ENCODE assay signal across 8 cellular contexts in the genomic region with DNA sequence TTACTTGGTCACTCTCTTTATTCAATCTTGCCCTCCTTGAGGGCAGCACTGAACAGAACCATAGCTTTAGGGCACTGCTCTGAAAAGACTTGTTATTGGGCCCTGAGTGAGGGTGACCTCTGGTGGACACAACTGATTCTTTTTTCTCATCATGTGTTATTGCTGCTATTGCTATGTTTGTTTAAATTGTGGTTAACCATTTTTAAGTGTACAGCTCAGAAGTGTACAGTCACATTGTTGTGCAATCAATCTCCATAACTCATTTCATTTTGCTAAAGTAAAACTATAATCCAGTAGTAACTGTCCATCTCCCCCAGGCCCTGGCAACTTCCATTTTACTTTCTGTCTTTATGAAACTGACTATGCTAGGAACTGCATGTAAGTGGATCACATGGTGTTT.
A peak's percentile ranks its signal among the peaks of the same experiment; 100 is the strongest.
DNase-seq lines count a peak whose midpoint lies in the region; ATAC-seq, FAIRE-seq and TF ChIP-seq lines count a peak whose summit lies in the region.

No MANE protein-coding gene starts in this region.

- H3K27ac ChIP-seq in gastroesophageal sphincter = no peak overlapping the region

- peaks cover 1% of the 10 kb centered on the region for H3K27me3 Mint-ChIP-seq in activated naive CD8-positive, alpha-beta T cell treated with anti-CD3 and anti-CD28 coated beads, Interleukin-2, amount 10 ng/mL, durations not matched to agents 7 days and 5 days
- H3K27me3 Mint-ChIP-seq in activated naive CD8-positive, alpha-beta T cell treated with anti-CD3 and anti-CD28 coated beads for 36 hours = peaks cover 9% of the 10 kb centered on the region
- H3K27me3 Mint-ChIP-seq in activated CD4-positive, alpha-beta memory T cell treated with anti-CD3 and anti-CD28 coated beads for 36 hours = no peaks in the 10 kb centered on the region

- no peak overlapping the region for H3K27ac Mint-ChIP-seq in activated naive CD8-positive, alpha-beta T cell treated with anti-CD3 and anti-CD28 coated beads, Interleukin-2, amount 10 ng/mL, durations not matched to agents 7 days and 5 days
- no peak overlapping the region for H3K27ac Mint-ChIP-seq in activated naive CD8-positive, alpha-beta T cell treated with anti-CD3 and anti-CD28 coated beads for 36 hours
- H3K27ac Mint-ChIP-seq in activated CD4-positive, alpha-beta memory T cell treated with anti-CD3 and anti-CD28 coated beads for 36 hours = no peak overlapping the region

- peak; percentile 39 for ATAC-seq in activated naive CD8-positive, alpha-beta T cell treated with anti-CD3 and anti-CD28 coated beads, Interleukin-2, amount 10 ng/mL, durations not matched to agents 7 days and 5 days (ENCODE audit: low read depth)
- ATAC-seq in GM21786 (IDR thresholded peaks at IDR 0.05; ENCODE audit: unreplicated experiment) (peak; percentile 69), gastroesophageal sphincter (peak; percentile 34)

- H3K4me1 ChIP-seq in gastroesophageal sphincter = peaks cover 0 to 7% (median 0%) of the 10 kb centered on the region in 3 donors

- H3K9me3 ChIP-seq in gastroesophageal sphincter = no peaks in the 10 kb centered on the region

- peak; percentile 54 to 74 (median 66) for TF ChIP-seq CTCF in gastroesophageal sphincter (IDR thresholded peaks at IDR 0.05)

- POLR2A ChIA-PET in activated naive CD8-positive, alpha-beta T cell treated with anti-CD3 and anti-CD28 coated beads, Interleukin-2, amount 10 ng/mL, durations not matched to agents 7 days and 5 days (lab: Charles Lee) = no interaction called here
- POLR2A ChIA-PET in activated CD4-positive, alpha-beta memory T cell treated with anti-CD3 and anti-CD28 coated beads for 36 hours (lab: Charles Lee) = no interaction called here

- no peak overlapping the region for H3K4me3 ChIP-seq in gastroesophageal sphincter

- H3K9me3 Mint-ChIP-seq in activated naive CD8-positive, alpha-beta T cell treated with anti-CD3 and anti-CD28 coated beads, Interleukin-2, amount 10 ng/mL, durations not matched to agents 7 days and 5 days = peaks cover 2% of the 10 kb centered on the region
- no peaks in the 10 kb centered on the region for H3K9me3 Mint-ChIP-seq in activated naive CD8-positive, alpha-beta T cell treated with anti-CD3 and anti-CD28 coated beads for 36 hours
- H3K9me3 Mint-ChIP-seq in activated CD4-positive, alpha-beta memory T cell treated with anti-CD3 and anti-CD28 coated beads for 36 hours = no peaks in the 10 kb centered on the region

- no peaks in the 10 kb centered on the region for H3K27me3 ChIP-seq in gastroesophageal sphincter

- no peak for TF ChIP-seq POLR2A in gastroesophageal sphincter (IDR thresholded peaks at IDR 0.05)

- H3K36me3 ChIP-seq in gastroesophageal sphincter = no peaks in the 10 kb centered on the region

- no peak overlapping the region for H3K4me3 Mint-ChIP-seq in activated naive CD8-positive, alpha-beta T cell treated with anti-CD3 and anti-CD28 coated beads, Interleukin-2, amount 10 ng/mL, durations not matched to agents 7 days and 5 days
- H3K4me3 Mint-ChIP-seq in activated naive CD8-positive, alpha-beta T cell treated with anti-CD3 and anti-CD28 coated beads for 36 hours = no peak overlapping the region
- no peak overlapping the region for H3K4me3 Mint-ChIP-seq in activated CD4-positive, alpha-beta memory T cell treated with anti-CD3 and anti-CD28 coated beads for 36 hours

- no peak for TF ChIP-seq EP300 in gastroesophageal sphincter (IDR thresholded peaks at IDR 0.05)

- intact Hi-C loops in activated CD4-positive, alpha-beta memory T cell treated with anti-CD3 and anti-CD28 coated beads for 36 hours (cut with micrococcal nuclease) = loop anchor here (1.0 kb wide), 1 partner anchor 303 kb away; no protein-coding TSS in a partner anchor

- CTCF ChIA-PET in activated CD4-positive, alpha-beta memory T cell treated with anti-CD3 and anti-CD28 coated beads for 36 hours (lab: Charles Lee) = interaction anchor here (0.8 to 2.8 kb wide), 2 partner anchors 302 to 920 kb away, joined by 3 to 18 read pairs; no protein-coding TSS in a partner anchor

- DNase-seq in activated naive CD8-positive, alpha-beta T cell treated with anti-CD3 and anti-CD28 coated beads, Interleukin-2, amount 10 ng/mL, durations not matched to agents 7 days and 5 days = no peak
- DNase-seq in activated naive CD8-positive, alpha-beta T cell treated with anti-CD3 and anti-CD28 coated beads for 36 hours = no peak
- DNase-seq in HTR-8/SVneo (ENCODE audit: insufficient read length, low spot score) = peak; percentile 53
- peak; percentile 89 for DNase-seq in SW480 (ENCODE audit: low spot score)
- peak; percentile 24 for DNase-seq in pulmonary artery endothelial cell (ENCODE audit: low read depth, low spot score)
- DNase-seq in activated CD4-positive, alpha-beta memory T cell treated with anti-CD3 and anti-CD28 coated beads for 36 hours = no peak

- FAIRE-seq in HTR-8/SVneo (lab: Jason Lieb, UNC) = peak; percentile 83

- peaks cover 4% of the 10 kb centered on the region for H3K4me1 Mint-ChIP-seq in activated naive CD8-positive, alpha-beta T cell treated with anti-CD3 and anti-CD28 coated beads, Interleukin-2, amount 10 ng/mL, durations not matched to agents 7 days and 5 days
- H3K4me1 Mint-ChIP-seq in activated naive CD8-positive, alpha-beta T cell treated with anti-CD3 and anti-CD28 coated beads for 36 hours = no peaks in the 10 kb centered on the region
- H3K4me1 Mint-ChIP-seq in activated CD4-positive, alpha-beta memory T cell treated with anti-CD3 and anti-CD28 coated beads for 36 hours (ENCODE audit: low read depth) = no peaks in the 10 kb centered on the region

- H3K36me3 Mint-ChIP-seq in activated naive CD8-positive, alpha-beta T cell treated with anti-CD3 and anti-CD28 coated beads, Interleukin-2, amount 10 ng/mL, durations not matched to agents 7 days and 5 days = no peaks in the 10 kb centered on the region
- no peaks in the 10 kb centered on the region for H3K36me3 Mint-ChIP-seq in activated naive CD8-positive, alpha-beta T cell treated with anti-CD3 and anti-CD28 coated beads for 36 hours
- no peaks in the 10 kb centered on the region for H3K36me3 Mint-ChIP-seq in activated CD4-positive, alpha-beta memory T cell treated with anti-CD3 and anti-CD28 coated beads for 36 hours

Comparison
In these comparisons a context has a peak if more than half of its experiments do, and no peak if none do; other contexts are left out.
1. DNase-seq: peak in HTR-8/SVneo (single experiment), SW480 (single experiment) and pulmonary artery endothelial cell (single experiment); none in activated naive CD8-positive, alpha-beta T cell treated with anti-CD3 and anti-CD28 coated beads, Interleukin-2, amount 10 ng/mL, durations not matched to agents 7 days and 5 days (single experiment), activated naive CD8-positive, alpha-beta T cell treated with anti-CD3 and anti-CD28 coated beads for 36 hours (single experiment) and activated CD4-positive, alpha-beta memory T cell treated with anti-CD3 and anti-CD28 coated beads for 36 hours (single experiment).
2. Peak in every context shown above with its lines, with median percentiles within 50 percentile points of each other: ATAC-seq.